In genomic region chr12:57153420-57153997, GRCh38 we compare ENCODE assay signal across 19 cellular contexts. TPM values are rescaled to one million over a fixed set of nuclear protein-coding genes. Genes with fewer than 3 reads are reported as not detected.
DNase-seq lines count a peak whose midpoint lies in the region; ATAC-seq, FAIRE-seq and TF ChIP-seq lines count a peak whose summit lies in the region.
"Had no signal": no experiment of that assay in that cellular context is flagged by ENCODE, and none has a peak within 500 bp of the region (broad histone marks: within the 10 kb centered on the region; RNA-seq: fewer than 3 reads in every experiment).

No MANE protein-coding gene starts in this region.

- peaks cover 97% of the 10 kb centered on the region for H3K4me1 ChIP-seq in adipocyte (ENCODE audit: control insufficient read depth, insufficient read depth, low read length)
- peaks cover 0 to 73% (median 37%) of the 10 kb centered on the region in 4 donors for H3K4me1 ChIP-seq in right lobe of liver
- peaks cover 0 to 12% of the 10 kb centered on the region in 2 donors for H3K4me1 ChIP-seq in kidney (ENCODE audit: control insufficient read depth in 1 of 2, insufficient read depth in 1 of 2, low read depth in 1 of 2, low read length in 2 of 2)
- H3K4me1 ChIP-seq: parathyroid adenoma had no signal

- intact Hi-C loops in right lobe of liver (cut with DNase I): no loop called here
- intact Hi-C loops in kidney (cut with DNase I): no loop called here

- TF ChIP-seq CTCF in AG04450 (IDR thresholded peaks at IDR 0.05; ENCODE audit: low read depth, low read length) (no peak), right lobe of liver (IDR thresholded peaks at IDR 0.05) (no peak), kidney (IDR thresholded peaks at IDR 0.05; ENCODE audit: borderline replicate concordance, extremely low read depth, insufficient read depth) (no peak)

- H3K27ac Mint-ChIP-seq in stimulated activated effector memory CD8-positive, alpha-beta T cell treated with anti-CD3 and anti-CD28 coated beads, Interleukin-12 subunit alpha, Interleukin-12 subunit beta, amount 100 ng/mL, for 72 hours: peak overlapping the region; percentile 18
- H3K27ac Mint-ChIP-seq: activated T-cell treated with anti-CD3 and anti-CD28 coated beads, Interleukin-2, amount 50 U/mL, for 72 hours had no signal

- no peak for FAIRE-seq in kidney (lab: Jason Lieb, UNC)
- FAIRE-seq: D721Med, TTC549 had no signal

- H3K4me3 ChIP-seq in AG04450 (ENCODE audit: low read depth, low read length) (no peak overlapping the region), adipocyte (ENCODE audit: low read length) (no peak overlapping the region), right lobe of liver (no peak overlapping the region), kidney (ENCODE audit: low read length in 2 of 2) (no peak overlapping the region)
- H3K4me3 ChIP-seq: GM23338, SK-N-MC had no signal

- POLR2A ChIA-PET in AG04450 (lab: Yijun Ruan, JAX): no interaction called here

- no peaks in the 10 kb centered on the region for H3K36me3 Mint-ChIP-seq in stimulated activated effector memory CD8-positive, alpha-beta T cell treated with anti-CD3 and anti-CD28 coated beads, Interleukin-12 subunit alpha, Interleukin-12 subunit beta, amount 100 ng/mL, for 72 hours

- no peaks in the 10 kb centered on the region for H3K9me3 ChIP-seq in AG04450 (ENCODE audit: control insufficient read depth, insufficient read depth, low read length)
- H3K9me3 ChIP-seq in adipocyte (ENCODE audit: control insufficient read depth, low read length): no peaks in the 10 kb centered on the region
- H3K9me3 ChIP-seq in right lobe of liver: no peaks in the 10 kb centered on the region
- H3K9me3 ChIP-seq in kidney (ENCODE audit: control insufficient read depth in 1 of 2, low read length in 2 of 2): no peaks in the 10 kb centered on the region

- no peak overlapping the region for H3K4me3 Mint-ChIP-seq in stimulated activated effector memory CD8-positive, alpha-beta T cell treated with anti-CD3 and anti-CD28 coated beads, Interleukin-12 subunit alpha, Interleukin-12 subunit beta, amount 100 ng/mL, for 72 hours
- H3K4me3 Mint-ChIP-seq: activated T-cell treated with anti-CD3 and anti-CD28 coated beads, Interleukin-2, amount 50 U/mL, for 72 hours; GM23338 had no signal

- peaks cover 69% of the 10 kb centered on the region for H3K36me3 ChIP-seq in adipocyte (ENCODE audit: control insufficient read depth, insufficient read depth, low read length, severe bottlenecking)
- H3K36me3 ChIP-seq in right lobe of liver: peaks cover 0 to 49% (median 29%) of the 10 kb centered on the region in 4 donors
- peaks cover 0 to 23% of the 10 kb centered on the region in 2 donors for H3K36me3 ChIP-seq in kidney (ENCODE audit: control insufficient read depth in 1 of 2, insufficient read depth in 2 of 2, low read length in 2 of 2)

- H3K27me3 ChIP-seq in AG04450 (ENCODE audit: control insufficient read depth, insufficient read depth, low read length) (no peaks in the 10 kb centered on the region), adipocyte (replicated peaks; ENCODE audit: control insufficient read depth, insufficient read depth, low read length) (no peaks in the 10 kb centered on the region), right lobe of liver (no peaks in the 10 kb centered on the region)

- no peaks in the 10 kb centered on the region for H3K9me3 Mint-ChIP-seq in stimulated activated effector memory CD8-positive, alpha-beta T cell treated with anti-CD3 and anti-CD28 coated beads, Interleukin-12 subunit alpha, Interleukin-12 subunit beta, amount 100 ng/mL, for 72 hours
- H3K9me3 Mint-ChIP-seq: activated T-cell treated with anti-CD3 and anti-CD28 coated beads, Interleukin-2, amount 50 U/mL, for 72 hours; GM23338 had no signal

- H3K4me1 Mint-ChIP-seq in stimulated activated effector memory CD8-positive, alpha-beta T cell treated with anti-CD3 and anti-CD28 coated beads, Interleukin-12 subunit alpha, Interleukin-12 subunit beta, amount 100 ng/mL, for 72 hours: peaks cover 11% of the 10 kb centered on the region

- no peak for TF ChIP-seq POLR2A in right lobe of liver (IDR thresholded peaks at IDR 0.05)

- ATAC-seq in right lobe of liver (peak; percentile 14 to 57 (median 28)), GM18861 (IDR thresholded peaks at IDR 0.05; ENCODE audit: unreplicated experiment) (no peak), GM18909 (IDR thresholded peaks at IDR 0.05; ENCODE audit: poor library complexity, unreplicated experiment) (no peak)
- ATAC-seq in stimulated activated effector memory CD8-positive, alpha-beta T cell treated with anti-CD3 and anti-CD28 coated beads, Interleukin-12 subunit alpha, Interleukin-12 subunit beta, amount 100 ng/mL, for 72 hours: no peak
- ATAC-seq: activated T-cell treated with anti-CD3 and anti-CD28 coated beads, Interleukin-2, amount 50 U/mL, for 72 hours had no signal

- H3K27ac ChIP-seq in AG04450 (ENCODE audit: low read depth, low read length) (peak overlapping the region; percentile 89), right lobe of liver (peak overlapping the region; percentile 3 to 77 (median 75)), kidney (ENCODE audit: low read depth in 2 of 2, low read length in 2 of 2) (peak overlapping the region in 1 of 2 donors; percentile 59)
- H3K27ac ChIP-seq: parathyroid adenoma, SK-N-MC had no signal

- WGBS in right lobe of liver (ENCODE audit: insufficient coverage, low coverage, low lambda C conversion rate, missing lambda C conversion rate): 6% methylated on average over 1 of the region's 1 CpG

- H3K9ac ChIP-seq in adipocyte (ENCODE audit: low read length) (peak overlapping the region; percentile 91), kidney (ENCODE audit: low read length in 2 of 2) (no peak overlapping the region)
- H3K9ac ChIP-seq: parathyroid adenoma had no signal

- no peak for DNase-seq in AG04450 (ENCODE audit: low read depth, low spot score)
- peak; percentile 27 for DNase-seq in adipocyte (ENCODE audit: low read depth)
- DNase-seq in right lobe of liver: peak in 1 of 3 donors; percentile 21
- DNase-seq in stimulated activated effector memory CD8-positive, alpha-beta T cell treated with anti-CD3 and anti-CD28 coated beads, Interleukin-12 subunit alpha, Interleukin-12 subunit beta, amount 100 ng/mL, for 72 hours (ENCODE audit: low spot score in 2 of 2): no peak
- no peak for DNase-seq in kidney
- no peak for DNase-seq in activated CD4-positive, CD25-positive, alpha-beta regulatory T cell treated with anti-CD3 and anti-CD28 coated beads, Interleukin-2, amount 50 U/mL, for 72 hours
- DNase-seq: activated CD4-positive, alpha-beta T cell treated with anti-CD3 and anti-CD28 coated beads, Interleukin-2, amount 50 U/mL, for 4 hours; activated T-cell treated with anti-CD3 and anti-CD28 coated beads, Interleukin-2, amount 50 U/mL, for 72 hours; amniotic stem cell; NCI-H1092 treated with DMSO at 0.1 percent for 48 hours; NCI-H345 had no signal

- CTCF ChIA-PET in AG04450 (lab: Charles Lee): interaction anchor here (0.7 to 1.3 kb wide), 3 partner anchors 23 to 84 kb away, joined by 3 to 4 read pairs (median 3); no protein-coding TSS in a partner anchor

RNA-seq across cellular contexts. Expression of gene LRP1-AS, which starts 6.1 kb away (rescaled TPM):
- polyA plus RNA-seq in AG04450 (2011; rRNA removed) (not detected in 2 replicates), kidney (ENCODE audit: insufficient read depth, low read depth, low replicate concordance) (not detected)
- polyA minus RNA-seq in AG04450 (2011; rRNA and poly(A)+ RNA removed): not detected in 2 replicates
- total RNA-seq in right lobe of liver (not detected), kidney (not detected)
- total RNA-seq: activated T-cell treated with anti-CD3 and anti-CD28 coated beads, Interleukin-2, amount 50 U/mL, for 72 hours; dermis microvascular lymphatic vessel endothelial cell; GM23338 had no signal

RNA-seq across cellular contexts. Expression of gene LRP1, which starts 25.2 kb away (rescaled TPM):
- polyA plus RNA-seq in AG04450 (2011; rRNA removed): 49.9 and 95.0 TPM in 2 replicates
- polyA minus RNA-seq in AG04450 (2011; rRNA and poly(A)+ RNA removed): 264 and 395 TPM in 2 replicates
- 100 to 1,000 TPM; 268 to 387 (median 301) TPM for total RNA-seq in right lobe of liver
- total RNA-seq in kidney: 121 TPM
- 18.7 TPM for polyA plus RNA-seq in kidney (ENCODE audit: insufficient read depth, low read depth, low replicate concordance)

RNA-seq across cellular contexts. Expression of gene STAT6, which starts 42.3 kb away (rescaled TPM):
- polyA plus RNA-seq in AG04450 (2011; rRNA removed) (79.5 and 94.2 TPM in 2 replicates), kidney (ENCODE audit: insufficient read depth, low read depth, low replicate concordance) (74.8 TPM)
- polyA minus RNA-seq in AG04450 (2011; rRNA and poly(A)+ RNA removed): 95.3 and 103 TPM in 2 replicates
- total RNA-seq in right lobe of liver (100 to 1,000 TPM in 3 of 6 experiments, 10 to 100 TPM in 3; 61.8 to 108 (median 94.7) TPM), kidney (232 TPM)

Comparison
In these comparisons a context has a peak if more than half of its experiments do, and no peak if none do; other contexts are left out.
1. ATAC-seq: peak in right lobe of liver (4 of 4); none in stimulated activated effector memory CD8-positive, alpha-beta T cell treated with anti-CD3 and anti-CD28 coated beads, Interleukin-12 subunit alpha, Interleukin-12 subunit beta, amount 100 ng/mL, for 72 hours (single experiment), GM18861 (single experiment) and GM18909 (single experiment).